9 cellular contexts compared by ENCODE assay signal in the genomic region with DNA sequence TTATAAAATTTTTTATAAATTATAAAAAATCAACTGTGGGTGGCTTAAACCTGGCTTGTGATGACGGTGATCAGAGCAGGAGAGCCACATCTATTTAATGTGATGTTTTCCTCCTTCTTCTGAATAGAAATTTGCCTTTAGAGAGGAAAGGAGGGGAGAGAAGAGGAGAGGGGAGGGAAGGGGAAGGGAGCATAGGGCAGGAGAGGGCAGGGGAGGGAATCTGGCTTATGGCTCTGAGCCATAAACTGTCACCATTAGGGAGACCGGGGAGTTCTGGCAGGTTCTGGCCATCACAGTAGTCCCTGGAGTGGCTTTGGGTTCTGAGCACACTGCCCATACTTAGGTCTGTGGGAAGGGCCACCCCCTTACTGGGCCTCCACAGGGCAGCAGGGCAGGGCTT.
"Had no signal": no experiment of that assay in that cellular context is flagged by ENCODE, and none has a peak within 500 bp of the region (broad histone marks: within the 10 kb centered on the region; RNA-seq: fewer than 3 reads in every experiment).

No MANE protein-coding gene starts in this region.

- H3K4me3 ChIP-seq: GM23248, HAP-1 had no signal

- DNase-seq: GM23248, GOT3, H7, KBM-7 had no signal

- H3K36me3 ChIP-seq: HAP-1 had no signal

- H2AFZ ChIP-seq: GM23248 had no signal

- H3K27ac ChIP-seq: GM23248, HL-60 had no signal

- H3K36me3 Mint-ChIP-seq: IgD-negative memory B cell had no signal

- ATAC-seq: HCT116, HepG2 had no signal

- H3K27ac Mint-ChIP-seq: IgD-negative memory B cell had no signal

- H3K4me1 ChIP-seq: HAP-1 had no signal

- H3K9me3 ChIP-seq: HAP-1 had no signal
